ENCODE assay signal across 16 cellular contexts in genomic region chr12:121523741-121524140, GRCh38.
DNase-seq lines count a peak whose midpoint lies in the region; ATAC-seq and TF ChIP-seq lines count a peak whose summit lies in the region.
"Had no signal": no experiment of that assay in that cellular context is flagged by ENCODE, and none has a peak within 500 bp of the region (broad histone marks: within the 10 kb centered on the region; RNA-seq: fewer than 3 reads in every experiment).

No MANE protein-coding gene starts in this region.

- peak overlapping the region in 9 of 11 experiments; percentile 24 to 81 (median 69); a peak in 17 of 22 replicates for H3K27ac ChIP-seq in BLaER1 treated with 17β-estradiol and CSF1 and Interleukin-3, amounts not matched to agents 10 nM and 100 nM
- H3K27ac ChIP-seq: foreskin keratinocyte, left lung had no signal

- peaks cover 31 to 60% (median 44%) of the 10 kb centered on the region in 10 experiments for H3K4me1 ChIP-seq in BLaER1 treated with 17β-estradiol and CSF1 and Interleukin-3, amounts not matched to agents 10 nM and 100 nM
- H3K4me1 ChIP-seq: foreskin keratinocyte had no signal

- H3K9me3 ChIP-seq in BLaER1 treated with 17β-estradiol and CSF1 and Interleukin-3, amounts not matched to agents 10 nM and 100 nM (replicated peaks in 1 of 11) = no peaks in the 10 kb centered on the region
- H3K9me3 ChIP-seq: left lung had no signal

- peaks cover 11% of the 10 kb centered on the region for H3K36me3 Mint-ChIP-seq in memory B cell

- H3K4me3 Mint-ChIP-seq in memory B cell = peak overlapping the region; percentile 89
- H3K4me3 Mint-ChIP-seq: activated naive CD4-positive, alpha-beta T cell treated with anti-CD3 and anti-CD28 coated beads, Interleukin-2, amount 50 U/mL, for 24 hours had no signal

- ATAC-seq in memory B cell (ENCODE audit: low read depth) = peak; percentile 70
- no peak for ATAC-seq in GM18873 (IDR thresholded peaks at IDR 0.05; ENCODE audit: low FRiP score, unreplicated experiment)
- ATAC-seq: foreskin keratinocyte, left lung had no signal

- H3K36me3 ChIP-seq in BLaER1 treated with 17β-estradiol and CSF1 and Interleukin-3, amounts not matched to agents 10 nM and 100 nM = peaks cover 9 to 73% (median 37%) of the 10 kb centered on the region in 11 experiments; a peak in 20 of 22 replicates
- H3K36me3 ChIP-seq: left lung had no signal

- peaks cover 0 to 86% (median 0%) of the 10 kb centered on the region in 11 experiments; a peak in 5 of 22 replicates for H4K20me1 ChIP-seq in BLaER1 treated with 17β-estradiol and CSF1 and Interleukin-3, amounts not matched to agents 10 nM and 100 nM

- H3K4me3 ChIP-seq in BLaER1 treated with 17β-estradiol and CSF1 and Interleukin-3, amounts not matched to agents 10 nM and 100 nM = peak overlapping the region in 4 of 10 experiments; percentile 11 to 30 (median 22); a peak in 4 of 20 replicates
- H3K4me3 ChIP-seq: left lung had no signal

- H3K4me1 Mint-ChIP-seq in memory B cell = peaks cover 29% of the 10 kb centered on the region

- H3K27me3 Mint-ChIP-seq in memory B cell = no peaks in the 10 kb centered on the region
- H3K27me3 Mint-ChIP-seq: activated naive CD4-positive, alpha-beta T cell treated with anti-CD3 and anti-CD28 coated beads, Interleukin-2, amount 50 U/mL, for 24 hours had no signal

- H3K27ac Mint-ChIP-seq in memory B cell = peak overlapping the region; percentile 71
- H3K27ac Mint-ChIP-seq: activated naive CD4-positive, alpha-beta T cell treated with anti-CD3 and anti-CD28 coated beads, Interleukin-2, amount 50 U/mL, for 24 hours had no signal

- TF ChIP-seq CTCF in GM20000 (IDR thresholded peaks at IDR 0.05; ENCODE audit: extremely low read depth, missing control alignments) = no peak

- peak overlapping the region in 10 of 11 experiments; percentile 6 to 69 (median 55); a peak in 16 of 22 replicates for H3K9ac ChIP-seq in BLaER1 treated with 17β-estradiol and CSF1 and Interleukin-3, amounts not matched to agents 10 nM and 100 nM

- peak overlapping the region; percentile 73 to 96 (median 89) for H3K4me2 ChIP-seq in BLaER1 treated with 17β-estradiol and CSF1 and Interleukin-3, amounts not matched to agents 10 nM and 100 nM

- DNase-seq in GM20000 (ENCODE audit: low spot score) (peak; percentile 49), NCI-H526 treated with DMSO at 0.1 percent for 48 hours (lab: John Stamatoyannopoulos, UW) (peak; percentile 86), memory B cell (ENCODE audit: low spot score in 2 of 2) (no peak), DMS153 treated with DMSO at 0.1 percent for 48 hours (lab: John Stamatoyannopoulos, UW; ENCODE audit: unreplicated experiment) (no peak)
- no peak for DNase-seq in activated CD4-positive, alpha-beta T cell treated with anti-CD3 and anti-CD28 coated beads for 4 hours
- DNase-seq in stimulated activated CD4-positive, alpha-beta T cell treated with anti-CD3 and anti-CD28 coated beads, Interleukin-4, amount 100 ng/mL, for 4 hours = no peak
- DNase-seq: activated CD8-positive, alpha-beta memory T cell treated with anti-CD3 and anti-CD28 coated beads for 24 hours; dermis blood vessel endothelial cell; foreskin keratinocyte; KBM-7; left lung; NCI-H2029; stimulated activated CD4-positive, alpha-beta T cell treated with anti-CD3 and anti-CD28 coated beads, Interleukin-4, amount 100 ng/mL, for 1 hour had no signal

- no peaks in the 10 kb centered on the region for H3K9me3 Mint-ChIP-seq in memory B cell
- H3K9me3 Mint-ChIP-seq: activated naive CD4-positive, alpha-beta T cell treated with anti-CD3 and anti-CD28 coated beads, Interleukin-2, amount 50 U/mL, for 24 hours had no signal

- no peaks in the 10 kb centered on the region for H3K27me3 ChIP-seq in BLaER1 treated with 17β-estradiol and CSF1 and Interleukin-3, amounts not matched to agents 10 nM and 100 nM
- H3K27me3 ChIP-seq: foreskin keratinocyte, left lung had no signal

Comparison
In these comparisons a context has a peak if more than half of its experiments do, and no peak if none do; other contexts are left out.
1. DNase-seq: peak in GM20000 (single experiment) and NCI-H526 treated with DMSO at 0.1 percent for 48 hours (single experiment); none in memory B cell (0 of 2), DMS153 treated with DMSO at 0.1 percent for 48 hours (single experiment), activated CD4-positive, alpha-beta T cell treated with anti-CD3 and anti-CD28 coated beads for 4 hours (0 of 2) and stimulated activated CD4-positive, alpha-beta T cell treated with anti-CD3 and anti-CD28 coated beads, Interleukin-4, amount 100 ng/mL, for 4 hours (0 of 2).